22 cellular contexts compared by ENCODE assay signal in genomic region chr17:43430936-43431649, GRCh38. TPM values are rescaled to one million over a fixed set of nuclear protein-coding genes. Genes with fewer than 3 reads are reported as not detected.
A peak's percentile ranks its signal among the peaks of the same experiment; 100 is the strongest.
DNase-seq lines count a peak whose midpoint lies in the region; ATAC-seq and TF ChIP-seq lines count a peak whose summit lies in the region.
"Had no signal": no experiment of that assay in that cellular context is flagged by ENCODE, and none has a peak within 500 bp of the region (broad histone marks: within the 10 kb centered on the region; RNA-seq: fewer than 3 reads in every experiment).

No MANE protein-coding gene starts in this region.

- peaks cover 0 to 20% (median 5%) of the 10 kb centered on the region in 12 donors for H3K4me1 ChIP-seq in heart left ventricle
- peaks cover 0 to 16% of the 10 kb centered on the region in 2 donors for H3K4me1 ChIP-seq in right atrium auricular region
- H3K4me1 ChIP-seq in endodermal cell (ENCODE audit: control insufficient read depth, insufficient read depth, low read length) = peaks cover 10% of the 10 kb centered on the region
- H3K4me1 ChIP-seq in aorta (ENCODE audit: control insufficient read depth in 1 of 2, insufficient read depth in 2 of 2, low read length in 2 of 2) = peaks cover 0 to 5% of the 10 kb centered on the region in 2 donors
- H3K4me1 ChIP-seq: psoas muscle had no signal

- no peak for TF ChIP-seq POLR2A in heart left ventricle (IDR thresholded peaks at IDR 0.05)

- H3K36me3 Mint-ChIP-seq in endodermal cell (ENCODE audit: low read depth) (no peaks in the 10 kb centered on the region), nephron (ENCODE audit: low read depth) (no peaks in the 10 kb centered on the region), endothelial cell (ENCODE audit: low read depth, unreplicated experiment) (no peaks in the 10 kb centered on the region)
- H3K36me3 Mint-ChIP-seq: stimulated activated effector memory CD8-positive, alpha-beta T cell treated with anti-CD3 and anti-CD28 coated beads, Interleukin-12 subunit alpha, Interleukin-12 subunit beta, amount 100 ng/mL, for 72 hours; T-cell had no signal

- DNase-seq in heart left ventricle (no peak), right atrium auricular region (ENCODE audit: low spot score) (no peak), endodermal cell (peak; percentile 47), aorta (no peak), endothelial cell (ENCODE audit: low spot score) (no peak), AG08396 (ENCODE audit: low spot score) (no peak)
- DNase-seq: activated CD4-positive, alpha-beta T cell treated with anti-CD3 and anti-CD28 coated beads, Interleukin-2, amount 10 ng/mL, durations not matched to agents 24 days and 14 days; activated naive CD4-positive, alpha-beta T cell treated with anti-CD3 and anti-CD28 coated beads, Interleukin-2, amount 50 U/mL, for 16 hours; BE2C; effector CD8-positive, alpha-beta T cell; GOT3; SHP77 treated with DMSO at 0.1 percent for 48 hours; small intestine; stimulated activated CD4-positive, alpha-beta T cell treated with anti-CD3 and anti-CD28 coated beads, Interleukin-2, amount 100 ng/mL, for 24 hours; T-cell had no signal

- ATAC-seq in heart left ventricle = no peak
- ATAC-seq in aorta (ENCODE audit: low FRiP score) = peak; percentile 7
- no peak for ATAC-seq in GM18909 (IDR thresholded peaks at IDR 0.05; ENCODE audit: poor library complexity, unreplicated experiment)
- ATAC-seq: left lobe of liver; stimulated activated effector memory CD8-positive, alpha-beta T cell treated with anti-CD3 and anti-CD28 coated beads, Interleukin-12 subunit alpha, Interleukin-12 subunit beta, amount 100 ng/mL, for 72 hours; T-cell had no signal

- H3K4me3 Mint-ChIP-seq in endodermal cell = no peak overlapping the region
- no peak overlapping the region for H3K4me3 Mint-ChIP-seq in nephron
- no peak overlapping the region for H3K4me3 Mint-ChIP-seq in endothelial cell (ENCODE audit: unreplicated experiment)
- H3K4me3 Mint-ChIP-seq: activated CD4-positive, alpha-beta T cell treated with anti-CD3 and anti-CD28 coated beads, Interleukin-2, amount 10 ng/mL, durations not matched to agents 24 days and 14 days; neural crest cell; stimulated activated effector memory CD8-positive, alpha-beta T cell treated with anti-CD3 and anti-CD28 coated beads, Interleukin-12 subunit alpha, Interleukin-12 subunit beta, amount 100 ng/mL, for 72 hours; T-cell had no signal

- H3K27ac Mint-ChIP-seq in endodermal cell (no peak overlapping the region), nephron (peak overlapping the region; percentile 64 to 77 (median 75)), endothelial cell (ENCODE audit: unreplicated experiment) (no peak overlapping the region)
- H3K27ac Mint-ChIP-seq: activated CD4-positive, alpha-beta T cell treated with anti-CD3 and anti-CD28 coated beads, Interleukin-2, amount 10 ng/mL, durations not matched to agents 24 days and 14 days; stimulated activated effector memory CD8-positive, alpha-beta T cell treated with anti-CD3 and anti-CD28 coated beads, Interleukin-12 subunit alpha, Interleukin-12 subunit beta, amount 100 ng/mL, for 72 hours; T-cell had no signal

- peak overlapping the region in 7 of 12 donors; percentile 0 to 60 (median 28) for H3K27ac ChIP-seq in heart left ventricle
- H3K27ac ChIP-seq in right atrium auricular region = peak overlapping the region in 1 of 2 donors; percentile 26
- no peak overlapping the region for H3K27ac ChIP-seq in endodermal cell (ENCODE audit: low read depth, low read length)
- no peak overlapping the region for H3K27ac ChIP-seq in aorta (ENCODE audit: low read depth in 1 of 2, low read length in 2 of 2)
- H3K27ac ChIP-seq: psoas muscle had no signal

- H3K27me3 ChIP-seq in heart left ventricle (peaks cover 0 to under 1% (median 0%) of the 10 kb centered on the region in 9 donors), right atrium auricular region (no peaks in the 10 kb centered on the region), endodermal cell (ENCODE audit: control insufficient read depth, insufficient read depth, low read length, poor library complexity, severe bottlenecking) (no peaks in the 10 kb centered on the region), aorta (ENCODE audit: control insufficient read depth in 1 of 2, insufficient read depth in 2 of 2, low read length in 1 of 2) (no peaks in the 10 kb centered on the region)
- H3K27me3 ChIP-seq: BE2C, tibial nerve had no signal

- H3K9me3 Mint-ChIP-seq in endodermal cell (no peaks in the 10 kb centered on the region), nephron (no peaks in the 10 kb centered on the region), endothelial cell (ENCODE audit: unreplicated experiment) (no peaks in the 10 kb centered on the region)
- H3K9me3 Mint-ChIP-seq: activated CD4-positive, alpha-beta T cell treated with anti-CD3 and anti-CD28 coated beads, Interleukin-2, amount 10 ng/mL, durations not matched to agents 24 days and 14 days; neural crest cell; stimulated activated effector memory CD8-positive, alpha-beta T cell treated with anti-CD3 and anti-CD28 coated beads, Interleukin-12 subunit alpha, Interleukin-12 subunit beta, amount 100 ng/mL, for 72 hours; T-cell had no signal

- 46 to 63% (median 55%) methylated on average over 6 of the region's 6 CpGs for WGBS in heart left ventricle, 4 donors
- WGBS in endodermal cell (ENCODE audit: insufficient coverage in 1 of 2, insufficient read length in 1 of 2), 2 experiments = 80 to 100% methylated on average over 2 to 6 of the region's 6 CpGs
- 59 to 70% methylated on average over 6 of the region's 6 CpGs for WGBS in aorta, 2 donors

- intact Hi-C loops in heart left ventricle (cut with DNase I) (no loop called here), aorta (cut with DNase I) (loop anchor here in 1 of 2 donors (2.0 to 5.0 kb wide), 2 partner anchors 36 to 46 kb away; no protein-coding TSS in a partner anchor)

- TF ChIP-seq CTCF in heart left ventricle (IDR thresholded peaks at IDR 0.05) = no peak
- TF ChIP-seq CTCF in right atrium auricular region (IDR thresholded peaks at IDR 0.05) = no peak
- TF ChIP-seq CTCF in endodermal cell (conservative IDR thresholded peaks at IDR 0.05) = no peak
- no peak for TF ChIP-seq CTCF in nephron (IDR thresholded peaks at IDR 0.05; ENCODE audit: unreplicated experiment in 3 of 3)
- no peak for TF ChIP-seq CTCF in endothelial cell (IDR thresholded peaks at IDR 0.05; ENCODE audit: unreplicated experiment)

- H3K36me3 ChIP-seq in heart left ventricle = no peaks in the 10 kb centered on the region
- H3K36me3 ChIP-seq in right atrium auricular region = no peaks in the 10 kb centered on the region
- no peaks in the 10 kb centered on the region for H3K36me3 ChIP-seq in endodermal cell (ENCODE audit: control insufficient read depth, insufficient read depth, low read length)
- H3K36me3 ChIP-seq in aorta (ENCODE audit: control insufficient read depth in 1 of 2, insufficient read depth in 2 of 2, low read length in 1 of 2) = no peaks in the 10 kb centered on the region
- H3K36me3 ChIP-seq: BE2C, tibial nerve had no signal

- H3K27me3 Mint-ChIP-seq in endodermal cell (ENCODE audit: insufficient read depth) = no peaks in the 10 kb centered on the region
- H3K27me3 Mint-ChIP-seq in nephron (ENCODE audit: low read depth) = no peaks in the 10 kb centered on the region
- peaks cover 1% of the 10 kb centered on the region for H3K27me3 Mint-ChIP-seq in endothelial cell (ENCODE audit: unreplicated experiment)

- H3K4me3 ChIP-seq in heart left ventricle (no peak overlapping the region), right atrium auricular region (no peak overlapping the region), endodermal cell (ENCODE audit: low read length) (no peak overlapping the region), aorta (ENCODE audit: low read length in 2 of 2) (no peak overlapping the region)
- H3K4me3 ChIP-seq: psoas muscle, tibial nerve had no signal

- no peak overlapping the region for H3K9ac ChIP-seq in endodermal cell (ENCODE audit: extremely low read depth, low read length, poor library complexity, severe bottlenecking)

- H3K9me3 ChIP-seq in heart left ventricle = no peaks in the 10 kb centered on the region
- no peaks in the 10 kb centered on the region for H3K9me3 ChIP-seq in right atrium auricular region
- H3K9me3 ChIP-seq in endodermal cell (ENCODE audit: control insufficient read depth, low read length) = no peaks in the 10 kb centered on the region
- no peaks in the 10 kb centered on the region for H3K9me3 ChIP-seq in aorta (ENCODE audit: control insufficient read depth, low read length)
- H3K9me3 ChIP-seq: BE2C, psoas muscle, tibial nerve had no signal

- H3K4me1 Mint-ChIP-seq in endodermal cell (peaks cover 32% of the 10 kb centered on the region), nephron (peaks cover 39% of the 10 kb centered on the region), endothelial cell (ENCODE audit: unreplicated experiment) (peaks cover 6% of the 10 kb centered on the region)
- H3K4me1 Mint-ChIP-seq: stimulated activated effector memory CD8-positive, alpha-beta T cell treated with anti-CD3 and anti-CD28 coated beads, Interleukin-12 subunit alpha, Interleukin-12 subunit beta, amount 100 ng/mL, for 72 hours; T-cell had no signal

RNA-seq across cellular contexts. Expression of gene ARL4D, which starts 32.3 kb away (rescaled TPM):
- total RNA-seq in heart left ventricle = 10 to 100 TPM in 1 of 9 donors, 1 to 10 TPM in 8; 2.2 to 16.2 (median 4.0) TPM
- 1 to 10 TPM; 5.6 to 8.7 TPM for polyA plus RNA-seq in heart left ventricle
- 10 to 100 TPM in 1 of 2 donors, 1 to 10 TPM in 1; 5.5 to 24.1 TPM for total RNA-seq in right atrium auricular region
- 100 to 1,000 TPM; 129 to 142 TPM for total RNA-seq in endodermal cell
- polyA plus RNA-seq in endodermal cell (2013, experiment 1 of 2) = 47.0 TPM
- 62.6 TPM for polyA plus RNA-seq in endodermal cell (2013, experiment 2 of 2)
- 10 to 100 TPM in 1 of 2 donors, 1 to 10 TPM in 1; 6.9 to 14.2 TPM for total RNA-seq in aorta
- 1 to 10 TPM; 4.0 to 9.9 TPM for polyA plus RNA-seq in aorta
- total RNA-seq in endothelial cell (ENCODE audit: unreplicated experiment) = 35.7 TPM

RNA-seq across cellular contexts. Expression of gene DHX8, which starts 52.7 kb away (rescaled TPM):
- total RNA-seq in heart left ventricle = 10 to 100 TPM; 22.7 to 41.0 (median 28.1) TPM
- 10 to 100 TPM; 13.4 to 30.7 TPM for polyA plus RNA-seq in heart left ventricle
- 10 to 100 TPM; 18.5 to 26.1 TPM for total RNA-seq in right atrium auricular region
- total RNA-seq in endodermal cell = 10 to 100 TPM; 53.3 to 57.1 TPM
- polyA plus RNA-seq in endodermal cell (2013, experiment 1 of 2) = 33.7 TPM
- polyA plus RNA-seq in endodermal cell (2013, experiment 2 of 2) = 32.4 TPM
- total RNA-seq in aorta = 10 to 100 TPM; 42.7 to 45.3 TPM
- 10 to 100 TPM in 1 of 2 donors, 1 to 10 TPM in 1; 7.1 to 24.0 TPM for polyA plus RNA-seq in aorta
- 54.1 TPM for total RNA-seq in endothelial cell (ENCODE audit: unreplicated experiment)

Comparison
In these comparisons a context has a peak if more than half of its experiments do, and no peak if none do; other contexts are left out.
1. H3K27ac ChIP-seq: peak in heart left ventricle (7 of 12); none in endodermal cell (single experiment) and aorta (0 of 2).
2. H3K27ac Mint-ChIP-seq: peak in nephron (3 of 3); none in endodermal cell (single experiment) and endothelial cell (single experiment).